In genomic region chr12:131919051-131919347, GRCh38 we compare ENCODE assay signal across 25 cellular contexts.
"Had no signal": no experiment of that assay in that cellular context is flagged by ENCODE, and none has a peak within 500 bp of the region (broad histone marks: within the 10 kb centered on the region; RNA-seq: fewer than 3 reads in every experiment).

No MANE protein-coding gene starts in this region.

- H3K79me2 ChIP-seq: hepatocyte, parathyroid adenoma had no signal

- H3K4me2 ChIP-seq: hepatocyte had no signal

- H3K27ac ChIP-seq: hepatocyte, left lung, parathyroid adenoma, right atrium auricular region, skin epidermis, stomach, testis, thyroid gland, transverse colon, upper lobe of left lung, vagina had no signal

- H3K9me3 ChIP-seq: left lung, right atrium auricular region, stomach, testis, thyroid gland, transverse colon, upper lobe of left lung, vagina had no signal

- H3K4me1 ChIP-seq: left lung, parathyroid adenoma, right atrium auricular region, stomach, thyroid gland, transverse colon, upper lobe of left lung, vagina had no signal

- H3K4me3 ChIP-seq: hepatocyte, left lung, lung, right atrium auricular region, skin epidermis, stomach, testis, thyroid gland, transverse colon, upper lobe of left lung, vagina had no signal

- H3K27me3 ChIP-seq: hepatocyte, left lung, right atrium auricular region, stomach, testis, thyroid gland, transverse colon, upper lobe of left lung, vagina had no signal

- DNase-seq: kidney glomerular epithelial cell; left colon; mesendoderm; naive B cell; nucleus accumbens; stimulated activated CD4-positive, alpha-beta T cell treated with anti-CD3 and anti-CD28 coated beads, Interleukin-12 subunit alpha, Interleukin-12 subunit beta, amount 100 ng/mL, for 4 hours; stimulated activated CD4-positive, alpha-beta T cell treated with anti-CD3 and anti-CD28 coated beads, Interleukin-15, amount 100 ng/mL, for 24 hours; stimulated activated CD4-positive, alpha-beta T cell treated with anti-CD3 and anti-CD28 coated beads, Interleukin-2, amount 100 ng/mL, for 24 hours; stimulated activated CD4-positive, alpha-beta T cell treated with anti-CD3 and anti-CD28 coated beads, Interleukin-4, amount 100 ng/mL, for 1 hour; stimulated activated naive B cell treated with anti-CD40 and anti-IgM and Interleukin-4, amounts not matched to agents 10 μg/mL and 1 μg/mL and 100 μg/mL, for 72 hours; stimulated activated naive CD8-positive, alpha-beta T cell treated with anti-CD3 and anti-CD28 coated beads, Interleukin-15, Interleukin-2, amounts not matched to agents 100 U/mL and 50 U/mL, for 24 hours; stomach; testis; thyroid gland; transverse colon had no signal

- FAIRE-seq: keratinocyte had no signal

- H3K9ac ChIP-seq: parathyroid adenoma had no signal

- ATAC-seq: left colon; left lung; natural killer cell treated with Interleukin-12 subunit alpha and Interleukin-12 subunit beta and Interleukin-15 and Interleukin-18, amount 100 ng/mL, for 72 hours; stimulated activated naive B cell treated with anti-CD40 and anti-IgM and Interleukin-4, amounts not matched to agents 10 μg/mL and 1 μg/mL and 100 μg/mL, for 72 hours; stimulated activated naive CD8-positive, alpha-beta T cell treated with anti-CD3 and anti-CD28 coated beads, Interleukin-15, Interleukin-2, amounts not matched to agents 100 U/mL and 50 U/mL, for 24 hours had no signal

- H2AFZ ChIP-seq: hepatocyte, parathyroid adenoma had no signal
